23 cellular contexts compared by ENCODE assay signal in the genomic region with DNA sequence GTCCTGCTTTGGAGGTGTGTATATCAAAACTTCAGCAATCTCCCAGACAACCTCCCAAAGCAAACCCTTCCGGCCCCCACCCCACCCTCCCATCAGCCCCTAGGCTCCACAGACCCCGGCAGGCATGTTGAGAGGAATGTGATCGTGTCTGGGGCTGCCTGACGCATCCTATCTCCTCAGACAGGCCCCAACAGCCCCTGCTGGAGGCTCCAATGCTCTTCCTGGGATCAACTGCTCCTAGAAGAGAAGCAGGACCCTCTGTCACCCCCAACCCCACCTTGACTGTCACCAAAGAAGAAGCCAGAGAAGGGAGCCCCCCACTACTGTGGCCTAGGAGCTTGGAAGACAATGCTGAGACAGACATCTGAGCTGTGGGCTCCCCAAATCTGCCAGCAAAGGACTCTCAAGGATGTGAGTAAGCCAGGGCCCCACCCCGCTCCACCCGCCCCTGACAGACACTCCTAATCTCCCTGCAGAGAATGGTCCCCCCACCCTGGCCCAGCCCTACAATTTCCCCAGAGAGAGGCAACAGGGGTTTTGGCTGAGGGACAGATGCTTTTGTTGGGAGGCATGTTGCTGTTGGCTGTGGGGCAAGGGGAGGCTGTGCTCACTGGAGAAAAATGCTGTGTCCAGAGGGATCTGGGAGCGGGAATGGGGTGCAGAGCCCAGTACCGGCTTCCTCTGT. TPM values are rescaled to one million over a fixed set of nuclear protein-coding genes. Genes with fewer than 3 reads are reported as not detected.
"Had no signal": no experiment of that assay in that cellular context is flagged by ENCODE, and none has a peak within 500 bp of the region (broad histone marks: within the 10 kb centered on the region; RNA-seq: fewer than 3 reads in every experiment).

No MANE protein-coding gene starts in this region.

- H3K4me3 Mint-ChIP-seq: activated naive CD4-positive, alpha-beta T cell treated with anti-CD3 and anti-CD28 coated beads, Interleukin-2, amount 50 U/mL, for 24 hours; activated T-helper 17 cell treated with anti-CD3 and anti-CD28 coated beads, Interleukin-2, amount 50 U/mL, for 72 hours; brain; effector memory CD8-positive, alpha-beta T cell; memory B cell; natural killer cell; stimulated activated naive B cell treated with anti-CD40 and anti-IgM and Interleukin-4, amounts not matched to agents 10 μg/mL and 1 μg/mL and 100 μg/mL, for 72 hours; T-cell had no signal

- H3K27ac Mint-ChIP-seq: activated naive CD4-positive, alpha-beta T cell treated with anti-CD3 and anti-CD28 coated beads, Interleukin-2, amount 50 U/mL, for 24 hours; activated T-helper 17 cell treated with anti-CD3 and anti-CD28 coated beads, Interleukin-2, amount 50 U/mL, for 72 hours; brain; effector memory CD8-positive, alpha-beta T cell; memory B cell; natural killer cell; stimulated activated naive B cell treated with anti-CD40 and anti-IgM and Interleukin-4, amounts not matched to agents 10 μg/mL and 1 μg/mL and 100 μg/mL, for 72 hours; T-cell had no signal

- DNase-seq: activated CD4-positive, alpha-beta T cell treated with anti-CD3 and anti-CD28 coated beads for 1 hour; activated CD4-positive, alpha-beta T cell treated with anti-CD3 and anti-CD28 coated beads, Interleukin-2, amount 50 U/mL, for 4 hours; cerebellar nuclear complex; dermis blood vessel endothelial cell; effector memory CD8-positive, alpha-beta T cell; hippocampal formation; kidney; left lung; natural killer cell; stimulated activated CD4-positive, alpha-beta T cell treated with anti-CD3 and anti-CD28 coated beads, Interleukin-15, amount 100 ng/mL, for 24 hours; stimulated activated CD4-positive, alpha-beta T cell treated with anti-CD3 and anti-CD28 coated beads, Interleukin-4, amount 100 ng/mL, for 1 hour; stimulated activated naive B cell treated with anti-CD40 and anti-IgM and Interleukin-4, amounts not matched to agents 10 μg/mL and 1 μg/mL and 100 μg/mL, for 72 hours; T-cell; T-helper 9 cell; trophoblast cell had no signal

- H3K36me3 ChIP-seq: left lung had no signal

- H3K4me1 ChIP-seq: left lung had no signal

- ATAC-seq: activated T-helper 17 cell treated with anti-CD3 and anti-CD28 coated beads, Interleukin-2, amount 50 U/mL, for 72 hours; effector memory CD8-positive, alpha-beta T cell; left lung; natural killer cell; stimulated activated naive B cell treated with anti-CD40 and anti-IgM and Interleukin-4, amounts not matched to agents 10 μg/mL and 1 μg/mL and 100 μg/mL, for 72 hours; T-cell had no signal

- H3K4me1 Mint-ChIP-seq: activated naive CD4-positive, alpha-beta T cell treated with anti-CD3 and anti-CD28 coated beads, Interleukin-2, amount 50 U/mL, for 24 hours; activated T-helper 17 cell treated with anti-CD3 and anti-CD28 coated beads, Interleukin-2, amount 50 U/mL, for 72 hours; brain; memory B cell; natural killer cell; stimulated activated naive B cell treated with anti-CD40 and anti-IgM and Interleukin-4, amounts not matched to agents 10 μg/mL and 1 μg/mL and 100 μg/mL, for 72 hours; T-cell had no signal

- H3K4me3 ChIP-seq: left lung had no signal

- H3K9me3 ChIP-seq: left lung had no signal

- H3K36me3 Mint-ChIP-seq: activated naive CD4-positive, alpha-beta T cell treated with anti-CD3 and anti-CD28 coated beads, Interleukin-2, amount 50 U/mL, for 24 hours; brain; memory B cell; natural killer cell; stimulated activated naive B cell treated with anti-CD40 and anti-IgM and Interleukin-4, amounts not matched to agents 10 μg/mL and 1 μg/mL and 100 μg/mL, for 72 hours; T-cell had no signal

- H3K9me3 Mint-ChIP-seq: activated naive CD4-positive, alpha-beta T cell treated with anti-CD3 and anti-CD28 coated beads, Interleukin-2, amount 50 U/mL, for 24 hours; activated T-helper 17 cell treated with anti-CD3 and anti-CD28 coated beads, Interleukin-2, amount 50 U/mL, for 72 hours; effector memory CD8-positive, alpha-beta T cell; memory B cell; natural killer cell; stimulated activated naive B cell treated with anti-CD40 and anti-IgM and Interleukin-4, amounts not matched to agents 10 μg/mL and 1 μg/mL and 100 μg/mL, for 72 hours; T-cell had no signal

- H3K27ac ChIP-seq: left lung had no signal

RNA-seq across cellular contexts. Expression of gene KRT14, which starts 1.6 kb away (rescaled TPM):
- total RNA-seq: activated T-helper 17 cell treated with anti-CD3 and anti-CD28 coated beads, Interleukin-2, amount 50 U/mL, for 72 hours; epithelial cell of proximal tubule; kidney; natural killer cell; T-cell had no signal

RNA-seq across cellular contexts. Expression of gene KRT9, which starts 16.4 kb away (rescaled TPM):
- total RNA-seq: activated T-helper 17 cell treated with anti-CD3 and anti-CD28 coated beads, Interleukin-2, amount 50 U/mL, for 72 hours; dermis blood vessel endothelial cell; epithelial cell of proximal tubule; kidney; left lung; mucosa of gallbladder; natural killer cell; skeletal muscle tissue; subcutaneous adipose tissue; T-cell had no signal

RNA-seq across cellular contexts. Expression of gene KRT16, which starts 24.3 kb away (rescaled TPM):
- total RNA-seq: activated T-helper 17 cell treated with anti-CD3 and anti-CD28 coated beads, Interleukin-2, amount 50 U/mL, for 72 hours; mucosa of gallbladder; natural killer cell; T-cell had no signal

RNA-seq across cellular contexts. Expression of gene KRT17, which starts 36.1 kb away (rescaled TPM):
- total RNA-seq: mucosa of gallbladder, natural killer cell, subcutaneous adipose tissue, T-cell had no signal
